Comparison of ENCODE assay signal across 8 cellular contexts in genomic region chr5:172452398-172453205, GRCh38. TPM values are rescaled to one million over a fixed set of nuclear protein-coding genes. Genes with fewer than 3 reads are reported as not detected.
A peak's percentile ranks its signal among the peaks of the same experiment; 100 is the strongest.
DNase-seq lines count a peak whose midpoint lies in the region; ATAC-seq and TF ChIP-seq lines count a peak whose summit lies in the region.

No MANE protein-coding gene starts in this region.

- H3K27me3 Mint-ChIP-seq in activated naive CD8-positive, alpha-beta T cell = peaks cover 10% of the 10 kb centered on the region
- peaks cover 30% of the 10 kb centered on the region for H3K27me3 Mint-ChIP-seq in activated naive CD8-positive, alpha-beta T cell treated with anti-CD3 and anti-CD28 coated beads for 36 hours

- ATAC-seq in GM18867 (IDR thresholded peaks at IDR 0.05; ENCODE audit: unreplicated experiment) (no peak), HG03095 (IDR thresholded peaks at IDR 0.05; ENCODE audit: unreplicated experiment) (no peak)

- H3K9ac ChIP-seq in subcutaneous abdominal adipose tissue (ENCODE audit: low read length in 5 of 5) = peak overlapping the region in 4 of 5 donors; percentile 26 to 68 (median 64)

- no peaks in the 10 kb centered on the region for H3K9me3 Mint-ChIP-seq in activated naive CD8-positive, alpha-beta T cell (ENCODE audit: low read depth)
- no peaks in the 10 kb centered on the region for H3K9me3 Mint-ChIP-seq in activated naive CD8-positive, alpha-beta T cell treated with anti-CD3 and anti-CD28 coated beads for 36 hours

- in situ Hi-C loops in brain microvascular endothelial cell (cut with HindIII; ENCODE audit: low pct_ligation_motif_present, low sequenced_read_pairs) = no loop called here

- H3K36me3 Mint-ChIP-seq in activated naive CD8-positive, alpha-beta T cell = no peaks in the 10 kb centered on the region
- no peaks in the 10 kb centered on the region for H3K36me3 Mint-ChIP-seq in activated naive CD8-positive, alpha-beta T cell treated with anti-CD3 and anti-CD28 coated beads for 36 hours

- peak overlapping the region; percentile 93 for H3K4me3 ChIP-seq in brain microvascular endothelial cell (ENCODE audit: low read depth, low read length)
- H3K4me3 ChIP-seq in subcutaneous abdominal adipose tissue (ENCODE audit: low read depth in 1 of 5, low read length in 5 of 5) = peak overlapping the region; percentile 60 to 79 (median 76)

- peak overlapping the region; percentile 70 for H3K4me3 Mint-ChIP-seq in activated naive CD8-positive, alpha-beta T cell
- no peak overlapping the region for H3K4me3 Mint-ChIP-seq in activated naive CD8-positive, alpha-beta T cell treated with anti-CD3 and anti-CD28 coated beads for 36 hours

- no peak overlapping the region for H3K27ac Mint-ChIP-seq in activated naive CD8-positive, alpha-beta T cell
- H3K27ac Mint-ChIP-seq in activated naive CD8-positive, alpha-beta T cell treated with anti-CD3 and anti-CD28 coated beads for 36 hours = no peak overlapping the region

- peaks cover 13% of the 10 kb centered on the region for H3K4me1 Mint-ChIP-seq in activated naive CD8-positive, alpha-beta T cell (ENCODE audit: low read depth)
- H3K4me1 Mint-ChIP-seq in activated naive CD8-positive, alpha-beta T cell treated with anti-CD3 and anti-CD28 coated beads for 36 hours = peaks cover 4% of the 10 kb centered on the region

- H3K4me1 ChIP-seq in subcutaneous abdominal adipose tissue (ENCODE audit: control insufficient read depth in 5 of 5, insufficient read depth in 5 of 5, low read length in 5 of 5) = peaks cover 7 to 47% (median 30%) of the 10 kb centered on the region in 5 donors

- no peak for DNase-seq in activated naive CD8-positive, alpha-beta T cell treated with anti-CD3 and anti-CD28 coated beads for 36 hours
- DNase-seq in brain microvascular endothelial cell = peak; percentile 74
- peak; percentile 60 for DNase-seq in inferior parietal cortex (ENCODE audit: extremely low spot score)
- DNase-seq in GDM1 (lab: John Stamatoyannopoulos, UW) = no peak

- H3K36me3 ChIP-seq in brain microvascular endothelial cell (replicated peaks) (no peaks in the 10 kb centered on the region), subcutaneous abdominal adipose tissue (ENCODE audit: control insufficient read depth in 5 of 5, insufficient read depth in 5 of 5, low read length in 5 of 5) (no peaks in the 10 kb centered on the region)

- no peaks in the 10 kb centered on the region for H3K9me3 ChIP-seq in subcutaneous abdominal adipose tissue (ENCODE audit: control insufficient read depth in 5 of 5, low read length in 5 of 5)

- H3K27me3 ChIP-seq in brain microvascular endothelial cell (replicated peaks) (no peaks in the 10 kb centered on the region), subcutaneous abdominal adipose tissue (ENCODE audit: control insufficient read depth in 5 of 5, insufficient read depth in 4 of 5, low read length in 5 of 5) (peaks cover 0 to 3% (median 0%) of the 10 kb centered on the region in 5 donors)

- H3K27ac ChIP-seq in brain microvascular endothelial cell (peak overlapping the region; percentile 72), subcutaneous abdominal adipose tissue (ENCODE audit: low read depth, low read length) (peak overlapping the region; percentile 50)

- TF ChIP-seq CTCF in brain microvascular endothelial cell (IDR thresholded peaks at IDR 0.05; ENCODE audit: low read depth, low read length, missing control alignments) = peak; percentile 33

RNA-seq across cellular contexts. Expression of gene SH3PXD2B, which starts 1.7 kb away (rescaled TPM):
- total RNA-seq in activated naive CD8-positive, alpha-beta T cell treated with anti-CD3 and anti-CD28 coated beads for 36 hours = under 1 TPM; 0.80 to 0.84 TPM

Comparison
In these comparisons a context has a peak if more than half of its experiments do, and no peak if none do; other contexts are left out.
1. DNase-seq: peak in brain microvascular endothelial cell (single experiment) and inferior parietal cortex (single experiment); none in activated naive CD8-positive, alpha-beta T cell treated with anti-CD3 and anti-CD28 coated beads for 36 hours (single experiment) and GDM1 (single experiment).